24 cellular contexts compared by ENCODE assay signal in genomic region chr10:113614304-113614703, GRCh38. TPM values are rescaled to one million over a fixed set of nuclear protein-coding genes. Genes with fewer than 3 reads are reported as not detected.
DNase-seq lines count a peak whose midpoint lies in the region; ATAC-seq, FAIRE-seq and TF ChIP-seq lines count a peak whose summit lies in the region.
"Had no signal": no experiment of that assay in that cellular context is flagged by ENCODE, and none has a peak within 500 bp of the region (broad histone marks: within the 10 kb centered on the region; RNA-seq: fewer than 3 reads in every experiment).

No MANE protein-coding gene starts in this region.

- no peak overlapping the region for H4K91ac ChIP-seq in H1 (replicated peaks; ENCODE audit: insufficient read length, low read length)
- H4K91ac ChIP-seq in neuronal stem cell (ENCODE audit: low read depth, low read length, poor library complexity): no peak overlapping the region

- peaks cover 38% of the 10 kb centered on the region for H3K4me1 ChIP-seq in GM23338 (ENCODE audit: insufficient read depth)
- peaks cover 46% of the 10 kb centered on the region for H3K4me1 ChIP-seq in HUES48 (ENCODE audit: control insufficient read depth, insufficient read depth, low read length)
- peaks cover 2 to 24% (median 22%) of the 10 kb centered on the region in 4 experiments for H3K4me1 ChIP-seq in H1 (replicated peaks in 1 of 4; ENCODE audit: control insufficient read depth in 3 of 4, insufficient read depth in 4 of 4, low read length in 3 of 4)
- H3K4me1 ChIP-seq in neuronal stem cell (ENCODE audit: control insufficient read depth in 2 of 2, insufficient read depth in 1 of 2, low read depth in 1 of 2, low read length in 2 of 2): peaks cover 17 to 25% of the 10 kb centered on the region in 2 donors
- no peaks in the 10 kb centered on the region for H3K4me1 ChIP-seq in kidney (ENCODE audit: control insufficient read depth in 1 of 2, insufficient read depth in 1 of 2, low read depth in 1 of 2, low read length in 2 of 2)
- H3K4me1 ChIP-seq in uterus: no peaks in the 10 kb centered on the region
- H3K4me1 ChIP-seq: SJSA1 had no signal

- H3K27me3 ChIP-seq in GM23338 (ENCODE audit: insufficient read depth) (peaks cover 5% of the 10 kb centered on the region), HUES48 (ENCODE audit: control insufficient read depth, insufficient read depth, low read length) (peaks cover 24% of the 10 kb centered on the region), H1 (replicated peaks in 1 of 4; ENCODE audit: control insufficient read depth in 3 of 4, extremely low read depth in 1 of 4, insufficient read depth in 3 of 4, low read length in 3 of 4) (peaks cover 0 to 9% (median under 1%) of the 10 kb centered on the region in 4 experiments; a peak in 3 of 7 replicates), neuronal stem cell (ENCODE audit: control insufficient read depth in 3 of 3, insufficient read depth in 3 of 3, low read depth in 1 of 3, low read length in 3 of 3) (peaks cover 0 to 6% (median 0%) of the 10 kb centered on the region in 3 experiments), uterus (no peaks in the 10 kb centered on the region)

- DNase-seq in GM23338 (ENCODE audit: low spot score) (peak; percentile 32), H1 (ENCODE audit: low read depth in 1 of 2, low spot score in 2 of 2) (no peak), neuronal stem cell (ENCODE audit: low spot score) (no peak), kidney (no peak), uterus (no peak)
- no peak for DNase-seq in activated CD8-positive, alpha-beta T cell treated with anti-CD3 and anti-CD28 coated beads, Interleukin-2, amount 10 ng/mL, durations not matched to agents 7 days and 5 days
- DNase-seq: CD4-positive, alpha-beta memory T cell; DMS 273 treated with DMSO at 0.1 percent for 48 hours; DMS79 treated with DMSO at 0.1 percent for 48 hours; GF-D8; Karpas-422; NCI-H1092 treated with DMSO at 0.1 percent for 48 hours; NCI-H1436; NCI-H187; NCI-H2081 treated with DMSO at 0.1 percent for 48 hours; NCI-H446; NCI-H524 treated with DMSO at 0.1 percent for 48 hours; Right ventricle myocardium superior; RPMI8226 had no signal

- no peaks in the 10 kb centered on the region for H3K36me3 ChIP-seq in GM23338 (ENCODE audit: insufficient read depth)
- no peaks in the 10 kb centered on the region for H3K36me3 ChIP-seq in HUES48 (ENCODE audit: control insufficient read depth, insufficient read depth, low read length)
- H3K36me3 ChIP-seq in H1 (ENCODE audit: control insufficient read depth in 2 of 4, insufficient read depth in 4 of 4, low read length in 3 of 4): no peaks in the 10 kb centered on the region
- no peaks in the 10 kb centered on the region for H3K36me3 ChIP-seq in neuronal stem cell (replicated peaks in 1 of 2; ENCODE audit: control insufficient read depth in 2 of 2, insufficient read depth in 2 of 2, low read length in 2 of 2)
- no peaks in the 10 kb centered on the region for H3K36me3 ChIP-seq in kidney (ENCODE audit: control insufficient read depth in 1 of 2, insufficient read depth in 2 of 2, low read length in 2 of 2)
- H3K36me3 ChIP-seq in uterus: no peaks in the 10 kb centered on the region
- H3K36me3 ChIP-seq: SJSA1 had no signal

- H3K9me3 Mint-ChIP-seq in GM23338: no peaks in the 10 kb centered on the region
- H3K9me3 Mint-ChIP-seq in activated CD8-positive, alpha-beta T cell treated with anti-CD3 and anti-CD28 coated beads, Interleukin-2, amount 10 ng/mL, durations not matched to agents 7 days and 5 days (ENCODE audit: insufficient read depth): no peaks in the 10 kb centered on the region

- H2AFZ ChIP-seq in GM23338 (no peak overlapping the region), H1 (ENCODE audit: low read length) (no peak overlapping the region), neuronal stem cell (ENCODE audit: low read length) (peak overlapping the region; percentile 72)

- TF ChIP-seq POLR2A in H1 (IDR thresholded peaks at IDR 0.05; ENCODE audit: control extremely low read depth in 1 of 2, low read depth in 2 of 2, low read length in 2 of 2) (no peak), uterus (IDR thresholded peaks at IDR 0.05) (no peak)

- 46% methylated on average over 9 of the region's 9 CpGs; no CpG with 5 or more reads in 1 of the 2 experiments for whole genome bisulfite sequencing in H1 (ENCODE audit: extremely low coverage in 1 of 2, insufficient coverage in 1 of 2, insufficient read length in 1 of 2, insufficient replicate concordance in 2 of 2, low coverage in 1 of 2, low lambda C conversion rate in 2 of 2, missing lambda C conversion rate in 1 of 2), 2 experiments
- WGBS in neuronal stem cell (ENCODE audit: extremely low coverage in 2 of 2, insufficient read length in 2 of 2, insufficient replicate concordance in 1 of 2), 2 donors: no CpG with 5 or more reads among the region's 9 CpGs

- no peak overlapping the region for H3K9ac ChIP-seq in HUES48 (ENCODE audit: low read depth, low read length)
- H3K9ac ChIP-seq in H1 (replicated peaks in 1 of 4; ENCODE audit: extremely low read depth in 1 of 4, low read depth in 3 of 4, low read length in 3 of 4): no peak overlapping the region
- no peak overlapping the region for H3K9ac ChIP-seq in neuronal stem cell (ENCODE audit: low read depth, low read length, poor library complexity)
- H3K9ac ChIP-seq in kidney (ENCODE audit: low read length in 2 of 2): no peak overlapping the region

- no peak overlapping the region for H2BK15ac ChIP-seq in H1 (ENCODE audit: low read length)
- no peak overlapping the region for H2BK15ac ChIP-seq in neuronal stem cell (ENCODE audit: low read length)

- H3K79me2 ChIP-seq in GM23338 (replicated peaks; ENCODE audit: insufficient read depth) (no peaks in the 10 kb centered on the region), H1 (ENCODE audit: control insufficient read depth in 1 of 2, insufficient read depth in 2 of 2, low read length in 2 of 2) (no peaks in the 10 kb centered on the region)

- no peak overlapping the region for H2BK12ac ChIP-seq in H1 (ENCODE audit: low read depth, low read length)
- no peak overlapping the region for H2BK12ac ChIP-seq in neuronal stem cell (ENCODE audit: low read length)

- no peaks in the 10 kb centered on the region for H3K9me2 ChIP-seq in GM23338 (ENCODE audit: insufficient read depth)

- POLR2A ChIA-PET in H1 (lab: Charles Lee; ENCODE audit: partially characterized antibody): no interaction called here
- POLR2A ChIA-PET in activated CD8-positive, alpha-beta T cell treated with anti-CD3 and anti-CD28 coated beads, Interleukin-2, amount 10 ng/mL, durations not matched to agents 7 days and 5 days (lab: Charles Lee): no interaction called here

- H3K4me3 ChIP-seq in GM23338: no peak overlapping the region
- H3K4me3 ChIP-seq in HUES48 (ENCODE audit: low read depth, low read length): no peak overlapping the region
- no peak overlapping the region for H3K4me3 ChIP-seq in H1 (ENCODE audit: extremely low read depth in 1 of 4, insufficient read depth in 2 of 4, low read depth in 3 of 4, low read length in 4 of 4)
- no peak overlapping the region for H3K4me3 ChIP-seq in neuronal stem cell (ENCODE audit: low read length in 2 of 2)
- no peak overlapping the region for H3K4me3 ChIP-seq in kidney (ENCODE audit: low read length in 2 of 2)
- no peak overlapping the region for H3K4me3 ChIP-seq in uterus
- H3K4me3 ChIP-seq: SJSA1 had no signal

- no peaks in the 10 kb centered on the region for H3F3A ChIP-seq in GM23338 (replicated peaks; ENCODE audit: low read depth)

- ATAC-seq in GM23338: no peak; the same call in 2 of the 3 replicates
- no peak for ATAC-seq in activated CD8-positive, alpha-beta T cell treated with anti-CD3 and anti-CD28 coated beads, Interleukin-2, amount 10 ng/mL, durations not matched to agents 7 days and 5 days
- ATAC-seq: HepG2 had no signal

- H3K4me2 ChIP-seq in GM23338: 0 out of 2 replicates have a peak overlapping the region, but pooled peaks have one; percentile 19
- H3K4me2 ChIP-seq in H1 (ENCODE audit: insufficient read depth in 1 of 2, low read depth in 2 of 2, low read length in 2 of 2): peak overlapping the region in 1 of 2 experiments; percentile 7; a peak in 1 of 4 replicates
- H3K4me2 ChIP-seq in neuronal stem cell (ENCODE audit: insufficient read depth, low read length, poor library complexity, severe bottlenecking): no peak overlapping the region

- H3K27me3 Mint-ChIP-seq in GM23338 (ENCODE audit: insufficient read depth, low read depth, poor library complexity): peaks cover 10% of the 10 kb centered on the region
- H3K27me3 Mint-ChIP-seq in activated CD8-positive, alpha-beta T cell treated with anti-CD3 and anti-CD28 coated beads, Interleukin-2, amount 10 ng/mL, durations not matched to agents 7 days and 5 days (ENCODE audit: low read depth): peaks cover 38% of the 10 kb centered on the region

- no peaks in the 10 kb centered on the region for H3K9me3 ChIP-seq in HUES48 (ENCODE audit: control insufficient read depth, insufficient read depth, low read length)
- no peaks in the 10 kb centered on the region for H3K9me3 ChIP-seq in H1 (ENCODE audit: insufficient read depth in 2 of 2, low read depth in 1 of 2, low read length in 1 of 2)
- no peaks in the 10 kb centered on the region for H3K9me3 ChIP-seq in neuronal stem cell (replicated peaks in 1 of 2; ENCODE audit: control insufficient read depth in 2 of 2, insufficient read depth in 1 of 2, low read depth in 1 of 2, low read length in 2 of 2)
- H3K9me3 ChIP-seq in kidney (ENCODE audit: control insufficient read depth in 1 of 2, low read length in 2 of 2): no peaks in the 10 kb centered on the region
- no peaks in the 10 kb centered on the region for H3K9me3 ChIP-seq in uterus
- H3K9me3 ChIP-seq: SJSA1 had no signal

- H3K23ac ChIP-seq in H1 (ENCODE audit: insufficient read length) (no peak overlapping the region), neuronal stem cell (ENCODE audit: low read depth, low read length, poor library complexity) (no peak overlapping the region)

- no peak overlapping the region; the same call in 1 of the 2 replicates for H3K18ac ChIP-seq in H1 (ENCODE audit: extremely low read depth, low read length)
- H3K18ac ChIP-seq in neuronal stem cell (ENCODE audit: low read length): no peak overlapping the region

- no peaks in the 10 kb centered on the region for H4K20me1 ChIP-seq in GM23338 (replicated peaks; ENCODE audit: insufficient read depth)
- no peaks in the 10 kb centered on the region for H4K20me1 ChIP-seq in H1 (replicated peaks in 1 of 2; ENCODE audit: control insufficient read depth in 1 of 2, insufficient read depth in 2 of 2, low read length in 2 of 2)

- peaks cover 63% of the 10 kb centered on the region for H3K4me1 Mint-ChIP-seq in GM23338
- no peaks in the 10 kb centered on the region for H3K4me1 Mint-ChIP-seq in activated CD8-positive, alpha-beta T cell treated with anti-CD3 and anti-CD28 coated beads, Interleukin-2, amount 10 ng/mL, durations not matched to agents 7 days and 5 days (ENCODE audit: low read depth)
- H3K4me1 Mint-ChIP-seq: CD4-positive, alpha-beta memory T cell had no signal

- no peak overlapping the region for H2AK5ac ChIP-seq in H1 (ENCODE audit: low read depth, low read length)
- peak overlapping the region; percentile 8 for H2AK5ac ChIP-seq in neuronal stem cell (ENCODE audit: low read depth, low read length)

- H2BK20ac ChIP-seq in H1 (ENCODE audit: low read length): no peak overlapping the region

- H3K79me1 ChIP-seq in H1 (ENCODE audit: low read depth, low read length) (no peaks in the 10 kb centered on the region), neuronal stem cell (ENCODE audit: low read depth, low read length) (no peaks in the 10 kb centered on the region)

- H3K27ac Mint-ChIP-seq in GM23338: no peak overlapping the region
- H3K27ac Mint-ChIP-seq in activated CD8-positive, alpha-beta T cell treated with anti-CD3 and anti-CD28 coated beads, Interleukin-2, amount 10 ng/mL, durations not matched to agents 7 days and 5 days: no peak overlapping the region
- H3K27ac Mint-ChIP-seq: CD4-positive, alpha-beta memory T cell had no signal

- no peak overlapping the region for H3K4me3 Mint-ChIP-seq in GM23338
- no peak overlapping the region for H3K4me3 Mint-ChIP-seq in activated CD8-positive, alpha-beta T cell treated with anti-CD3 and anti-CD28 coated beads, Interleukin-2, amount 10 ng/mL, durations not matched to agents 7 days and 5 days
- H3K4me3 Mint-ChIP-seq: CD4-positive, alpha-beta memory T cell had no signal

- H3K36me3 Mint-ChIP-seq in GM23338 (ENCODE audit: low read depth): no peaks in the 10 kb centered on the region
- no peaks in the 10 kb centered on the region for H3K36me3 Mint-ChIP-seq in activated CD8-positive, alpha-beta T cell treated with anti-CD3 and anti-CD28 coated beads, Interleukin-2, amount 10 ng/mL, durations not matched to agents 7 days and 5 days (ENCODE audit: low read depth)
- H3K36me3 Mint-ChIP-seq: CD4-positive, alpha-beta memory T cell had no signal

- H3K27ac ChIP-seq in GM23338 (ENCODE audit: low read depth) (no peak overlapping the region), HUES48 (ENCODE audit: low read depth, low read length) (peak overlapping the region; percentile 67), H1 (ENCODE audit: low read depth, low read length) (no peak overlapping the region), neuronal stem cell (replicated peaks; ENCODE audit: low read length) (no peak overlapping the region), kidney (ENCODE audit: low read depth in 2 of 2, low read length in 2 of 2) (no peak overlapping the region), uterus (no peak overlapping the region)
- H3K27ac ChIP-seq: SJSA1 had no signal

- no peak overlapping the region for H2BK5ac ChIP-seq in H1 (ENCODE audit: low read depth, low read length)
- no peak overlapping the region for H2BK5ac ChIP-seq in neuronal stem cell (ENCODE audit: low read length)

- TF ChIP-seq CTCF in GM23338 (conservative IDR thresholded peaks at IDR 0.05; ENCODE audit: low read depth in 2 of 2) (no peak), H1 (IDR thresholded peaks at IDR 0.05; ENCODE audit: control extremely low read depth in 1 of 3, insufficient read depth in 1 of 3, low read depth in 1 of 3, low read length in 3 of 3) (no peak), kidney (IDR thresholded peaks at IDR 0.05; ENCODE audit: borderline replicate concordance, extremely low read depth, insufficient read depth) (no peak), uterus (IDR thresholded peaks at IDR 0.05) (no peak)

- peaks cover 3% of the 10 kb centered on the region; the same call in 1 of the 2 replicates for H3K23me2 ChIP-seq in H1 (ENCODE audit: low read depth, low read length)

- no peak for TF ChIP-seq RAD21 in H1 (IDR thresholded peaks at IDR 0.05 in 1 of 2, conservative IDR thresholded peaks at IDR 0.05 in 1 of 2; ENCODE audit: low read depth in 2 of 2, low read length in 2 of 2)

- no peak overlapping the region for H3K14ac ChIP-seq in H1 (ENCODE audit: insufficient read length)
- no peak overlapping the region for H3K14ac ChIP-seq in neuronal stem cell (ENCODE audit: low read length)

- TF ChIP-seq EP300 in H1 (IDR thresholded peaks at IDR 0.05; ENCODE audit: borderline replicate concordance in 1 of 2, low read depth in 2 of 2, low read length in 2 of 2): no peak

- intact Hi-C loops in kidney (cut with DNase I): no loop called here
- intact Hi-C loops in uterus (cut with DNase I; ENCODE audit: low total_unique reads): no loop called here

- no peak overlapping the region for H3K4ac ChIP-seq in H1 (replicated peaks; ENCODE audit: insufficient read length, low read depth, low read length)
- H3K4ac ChIP-seq in neuronal stem cell (ENCODE audit: low read length): no peak overlapping the region

- no peak overlapping the region for H2BK120ac ChIP-seq in H1 (replicated peaks; ENCODE audit: low read depth, low read length)
- no peak overlapping the region for H2BK120ac ChIP-seq in neuronal stem cell (ENCODE audit: low read depth, low read length)

- CTCF ChIA-PET in H1 (lab: Charles Lee; ENCODE audit: partially characterized antibody): interaction anchor here (4.3 kb wide), 1 partner anchor 14 kb away, joined by 33 read pairs; no protein-coding TSS in a partner anchor
- CTCF ChIA-PET in activated CD8-positive, alpha-beta T cell treated with anti-CD3 and anti-CD28 coated beads, Interleukin-2, amount 10 ng/mL, durations not matched to agents 7 days and 5 days (lab: Charles Lee): no interaction called here

- no peak overlapping the region for H4K8ac ChIP-seq in H1 (ENCODE audit: extremely low read depth, insufficient read depth, low read length)
- no peak overlapping the region for H4K8ac ChIP-seq in neuronal stem cell (ENCODE audit: low read depth, low read length)

- H4K5ac ChIP-seq in H1 (ENCODE audit: insufficient read length, low read depth, low read length): no peak overlapping the region

- FAIRE-seq in H1 (lab: Jason Lieb, UNC) (no peak), kidney (lab: Jason Lieb, UNC) (no peak)
- FAIRE-seq: GM12891, HepG2 had no signal

- H3K56ac ChIP-seq in H1 (replicated peaks; ENCODE audit: insufficient read length, low read depth, low read length): no peak overlapping the region

RNA-seq across cellular contexts. Expression of gene NRAP, which starts 49.5 kb away (rescaled TPM):
- total RNA-seq in GM23338 (2014; rRNA removed; shearing (Covaris generic)): not detected in 2 replicates
- polyA plus RNA-seq in GM23338 (2016; fragmentation: Nextera tagmentation; extraction: Ambion mirVana): not detected in 2 replicates
- not detected in 2 replicates for total RNA-seq in H1 (2021; fragmentation: NEBNext Ultra II Directional; extraction: Animal tissue kit (Norgen Biotek cat#: 25700))
- not detected in 2 replicates for polyA plus RNA-seq in H1 (2011; rRNA removed)
- not detected for polyA plus RNA-seq in H1 (2011; cell fraction: cytosol; rRNA removed)
- polyA plus RNA-seq in H1 (2011; cell fraction: nucleus; rRNA removed): not detected
- polyA plus RNA-seq in H1 (2012, experiment 1 of 2): not detected in 4 replicates
- polyA plus RNA-seq in H1 (2012, experiment 2 of 2): not detected
- 0.02 TPM for polyA plus RNA-seq in H1 (2013, experiment 1 of 2)
- not detected for polyA plus RNA-seq in H1 (2013, experiment 2 of 2)
- not detected in 2 replicates for polyA minus RNA-seq in H1 (2011; rRNA and poly(A)+ RNA removed)
- polyA minus RNA-seq in H1 (2011; cell fraction: cytosol; rRNA and poly(A)+ RNA removed): not detected
- not detected for polyA minus RNA-seq in H1 (2011; cell fraction: nucleus; rRNA and poly(A)+ RNA removed)
- 0.01 TPM for polyA plus RNA-seq in neuronal stem cell (2013, experiment 1 of 2)
- 0.01 TPM for polyA plus RNA-seq in neuronal stem cell (2013, experiment 2 of 2)
- not detected for total RNA-seq in kidney
- not detected for polyA plus RNA-seq in kidney (ENCODE audit: insufficient read depth, low read depth, low replicate concordance)
- total RNA-seq in activated CD8-positive, alpha-beta T cell treated with anti-CD3 and anti-CD28 coated beads, Interleukin-2, amount 10 ng/mL, durations not matched to agents 7 days and 5 days: not detected
- total RNA-seq in uterus: under 1 TPM in 2 of 4 donors, not detected in 2; 0.07 to 0.37 TPM
- total RNA-seq: CD4-positive, alpha-beta memory T cell; HepG2; HT-29; SJSA1 had no signal
- polyA plus RNA-seq: CD4-positive, alpha-beta memory T cell; HepG2 had no signal
